In genomic region chr2:150355440-150355839, GRCh38 we compare ENCODE assay signal across 1 cellular context.
TF ChIP-seq lines count a peak whose summit lies in the region.

No MANE protein-coding gene starts in this region.

TF ChIP-seq in H1, 55 proteins besides CTCF, POLR2A, EP300 and RAD21:
- TF ChIP-seq ATF3 (IDR thresholded peaks at IDR 0.05; ENCODE audit: insufficient read depth, low read depth, low read length), result no peak
- TF ChIP-seq KDM1A (IDR thresholded peaks at IDR 0.05; ENCODE audit: borderline replicate concordance, low read length), result no peak
- no peak for TF ChIP-seq SIX5 (IDR thresholded peaks at IDR 0.05; ENCODE audit: low read depth, low read length)
- TF ChIP-seq FOSL1 (IDR thresholded peaks at IDR 0.05; ENCODE audit: insufficient read depth, low read depth, low read length), result no peak
- no peak for TF ChIP-seq CEBPB (IDR thresholded peaks at IDR 0.05; ENCODE audit: low read depth, low read length)
- TF ChIP-seq GTF2F1 (IDR thresholded peaks at IDR 0.05; ENCODE audit: borderline replicate concordance, low read depth, low read length), result no peak
- TF ChIP-seq SP1 (IDR thresholded peaks at IDR 0.05; ENCODE audit: low read depth, low read length), result no peak
- no peak for TF ChIP-seq USF2 (IDR thresholded peaks at IDR 0.05; ENCODE audit: low read length)
- no peak for TF ChIP-seq EGR1 (IDR thresholded peaks at IDR 0.05; ENCODE audit: borderline replicate concordance, low read depth, low read length)
- no peak for TF ChIP-seq PHF8 (conservative IDR thresholded peaks at IDR 0.05; ENCODE audit: low read depth, low read length)
- no peak for TF ChIP-seq CBX8 (IDR thresholded peaks at IDR 0.05; ENCODE audit: borderline replicate concordance, low read depth, low read length)
- TF ChIP-seq CTBP2 (IDR thresholded peaks at IDR 0.05; ENCODE audit: borderline replicate concordance, insufficient read depth, insufficient read length, low read length), result no peak
- TF ChIP-seq TBP (IDR thresholded peaks at IDR 0.05; ENCODE audit: low read depth, low read length), result no peak
- TF ChIP-seq KDM4A (IDR thresholded peaks at IDR 0.05; ENCODE audit: low read depth, low read length, severe bottlenecking), result no peak
- TF ChIP-seq BRCA1 (IDR thresholded peaks at IDR 0.05; ENCODE audit: low read depth, low read length), result no peak
- TF ChIP-seq TAF7 (optimal IDR thresholded peaks at IDR 0.05; ENCODE audit: borderline replicate concordance, low read depth, low read length), result no peak
- TF ChIP-seq JUN (IDR thresholded peaks at IDR 0.05; ENCODE audit: low read depth, low read length), result no peak
